In genomic region chr7:100373261-100373831, GRCh38 we compare ENCODE assay signal across 11 cellular contexts. TPM values are rescaled to one million over a fixed set of nuclear protein-coding genes. Genes with fewer than 3 reads are reported as not detected.
DNase-seq lines count a peak whose midpoint lies in the region; ATAC-seq and TF ChIP-seq lines count a peak whose summit lies in the region.
"Had no signal": no experiment of that assay in that cellular context is flagged by ENCODE, and none has a peak within 500 bp of the region (broad histone marks: within the 10 kb centered on the region; RNA-seq: fewer than 3 reads in every experiment).

TSS of gene PILRA (plus strand) at chr7:100373487. CDS start at chr7:100373657, 170 bp downstream.

- intact Hi-C loops in mucosa of descending colon (cut with DNase I, micrococcal nuclease) = no loop called here

- no peak for ATAC-seq in stimulated activated naive CD8-positive, alpha-beta T cell treated with anti-CD3 and anti-CD28 coated beads, Interleukin-15, Interleukin-2, amounts not matched to agents 100 U/mL and 50 U/mL, for 24 hours
- ATAC-seq in mucosa of descending colon (peak; percentile 35), GM21360 (IDR thresholded peaks at IDR 0.05; ENCODE audit: unreplicated experiment) (no peak)

- peaks cover under 1% of the 10 kb centered on the region for H3K4me1 ChIP-seq in mucosa of descending colon (ENCODE audit: low read depth)

- H3K9me3 Mint-ChIP-seq in stimulated activated naive CD8-positive, alpha-beta T cell treated with anti-CD3 and anti-CD28 coated beads, Interleukin-15, Interleukin-2, amounts not matched to agents 100 ng/mL and 50 ng/mL, for 24 hours = no peaks in the 10 kb centered on the region
- H3K9me3 Mint-ChIP-seq: T-cell had no signal

- TF ChIP-seq CTCF in mucosa of descending colon (IDR thresholded peaks at IDR 0.05) = no peak

- no peak within 1 kb of the TSS for H3K4me3 ChIP-seq in mucosa of descending colon

- H3K4me1 Mint-ChIP-seq in stimulated activated naive CD8-positive, alpha-beta T cell treated with anti-CD3 and anti-CD28 coated beads, Interleukin-15, Interleukin-2, amounts not matched to agents 100 ng/mL and 50 ng/mL, for 24 hours (ENCODE audit: low read depth) = peaks cover 47% of the 10 kb centered on the region

- H3K9me3 ChIP-seq in mucosa of descending colon = no peaks in the 10 kb centered on the region

- H3K4me3 Mint-ChIP-seq in stimulated activated naive CD8-positive, alpha-beta T cell treated with anti-CD3 and anti-CD28 coated beads, Interleukin-15, Interleukin-2, amounts not matched to agents 100 ng/mL and 50 ng/mL, for 24 hours = no peak within 1 kb of the TSS
- H3K4me3 Mint-ChIP-seq: T-cell had no signal

- peak within 1 kb of the TSS; percentile 39 for H3K27ac ChIP-seq in cingulate gyrus (ENCODE audit: low read depth, low read length)

- peak within 1 kb of the TSS; percentile 87 for H3K27ac Mint-ChIP-seq in stimulated activated naive CD8-positive, alpha-beta T cell treated with anti-CD3 and anti-CD28 coated beads, Interleukin-15, Interleukin-2, amounts not matched to agents 100 ng/mL and 50 ng/mL, for 24 hours

- no peak for DNase-seq in stimulated activated naive CD8-positive, alpha-beta T cell treated with anti-CD3 and anti-CD28 coated beads, Interleukin-15, Interleukin-2, amounts not matched to agents 100 U/mL and 50 U/mL, for 24 hours
- DNase-seq in mucosa of descending colon = no peak
- no peak for DNase-seq in NCI-H2196 treated with DMSO at 0.1 percent for 48 hours (lab: John Stamatoyannopoulos, UW; ENCODE audit: unreplicated experiment)
- DNase-seq in NCI-H510A (lab: John Stamatoyannopoulos, UW) = no peak
- no peak for DNase-seq in COLO829 (ENCODE audit: low spot score)
- DNase-seq: KBM-7 had no signal

- H3K36me3 Mint-ChIP-seq in stimulated activated naive CD8-positive, alpha-beta T cell treated with anti-CD3 and anti-CD28 coated beads, Interleukin-15, Interleukin-2, amounts not matched to agents 100 ng/mL and 50 ng/mL, for 24 hours (ENCODE audit: low read depth) = no peaks in the 10 kb centered on the region
- H3K36me3 Mint-ChIP-seq: T-cell had no signal

- H3K27me3 Mint-ChIP-seq in stimulated activated naive CD8-positive, alpha-beta T cell treated with anti-CD3 and anti-CD28 coated beads, Interleukin-15, Interleukin-2, amounts not matched to agents 100 ng/mL and 50 ng/mL, for 24 hours = no peaks in the 10 kb centered on the region
- H3K27me3 Mint-ChIP-seq: T-cell had no signal

- no peaks in the 10 kb centered on the region for H3K36me3 ChIP-seq in mucosa of descending colon (ENCODE audit: low read depth)

RNA-seq across cellular contexts. Expression of gene PILRA, which starts in this region (rescaled TPM):
- 10 to 100 TPM in 1 of 3 donors, 1 to 10 TPM in 2; 4.2 to 15.9 (median 7.8) TPM for total RNA-seq in mucosa of descending colon
- total RNA-seq: dermis microvascular lymphatic vessel endothelial cell had no signal
